In genomic region chr17:42833771-42834422, GRCh38 we compare ENCODE assay signal across 8 cellular contexts. TPM values are rescaled to one million over a fixed set of nuclear protein-coding genes. Genes with fewer than 3 reads are reported as not detected.
A peak's percentile ranks its signal among the peaks of the same experiment; 100 is the strongest.
DNase-seq lines count a peak whose midpoint lies in the region; ATAC-seq, FAIRE-seq and TF ChIP-seq lines count a peak whose summit lies in the region.

No MANE protein-coding gene starts in this region.

- H3K36me3 ChIP-seq in ACC112 (ENCODE audit: insufficient read depth, low read length) (peaks cover 22% of the 10 kb centered on the region), H7 (replicated peaks; ENCODE audit: control insufficient read depth, insufficient read depth, low read length) (peaks cover 25% of the 10 kb centered on the region), hepatocyte (replicated peaks; ENCODE audit: insufficient read depth, low read depth) (no peaks in the 10 kb centered on the region), spleen (peaks cover 0 to 44% (median 39%) of the 10 kb centered on the region in 6 donors)

- CTCF ChIA-PET in activated CD4-positive, alpha-beta memory T cell treated with anti-CD3 and anti-CD28 coated beads, Interleukin-2, amount 10 ng/mL, durations not matched to agents 7 days and 5 days (lab: Charles Lee) = interaction anchor here (2.2 to 4.4 kb wide), 3 partner anchors 11 to 256 kb away, joined by 7 to 48 read pairs (median 9); partner anchors contain the start of genes BECN1, PSMC3IP and RPL27

- WGBS in hepatocyte (ENCODE audit: low lambda C conversion rate, missing lambda C conversion rate) = 6% methylated on average over 18 of the region's 18 CpGs
- WGBS in spleen, 5 donors = 6 to 8% (median 6%) methylated on average over 17 to 18 of the region's 18 CpGs

- H3K4me1 ChIP-seq in ACC112 (ENCODE audit: control insufficient read depth, insufficient read depth, low read length, unreplicated experiment) (peaks cover 19% of the 10 kb centered on the region), hepatocyte (ENCODE audit: insufficient read depth) (peaks cover 6% of the 10 kb centered on the region), spleen (peaks cover 4 to 53% (median 34%) of the 10 kb centered on the region in 6 donors)

- TF ChIP-seq POLR2A in spleen (IDR thresholded peaks at IDR 0.05) (no peak), GM12892 (IDR thresholded peaks at IDR 0.05; ENCODE audit: low read depth, low read length) (no peak)

- H3K27ac ChIP-seq in ACC112 (ENCODE audit: low read depth, low read length) (peak overlapping the region; percentile 74), hepatocyte (peak overlapping the region; percentile 89), spleen (peak overlapping the region; percentile 49 to 91 (median 89))

- peak overlapping the region; percentile 92 for H3K27ac Mint-ChIP-seq in activated CD4-positive, alpha-beta memory T cell treated with anti-CD3 and anti-CD28 coated beads, Interleukin-2, amount 10 ng/mL, durations not matched to agents 7 days and 5 days

- FAIRE-seq in GM12892 (lab: Jason Lieb, UNC) = no peak

- H3K79me2 ChIP-seq in ACC112 (ENCODE audit: control insufficient read depth, insufficient read depth, low read length, unreplicated experiment) (peaks cover 40% of the 10 kb centered on the region), hepatocyte (peaks cover 37% of the 10 kb centered on the region)

- intact Hi-C loops in spleen (cut with DNase I; ENCODE audit: low total_unique reads) = no loop called here

- H3K27me3 Mint-ChIP-seq in activated CD4-positive, alpha-beta memory T cell treated with anti-CD3 and anti-CD28 coated beads, Interleukin-2, amount 10 ng/mL, durations not matched to agents 7 days and 5 days = peaks cover 5% of the 10 kb centered on the region

- DNase-seq in H7 = no peak
- DNase-seq in activated CD4-positive, alpha-beta memory T cell treated with anti-CD3 and anti-CD28 coated beads, Interleukin-2, amount 10 ng/mL, durations not matched to agents 7 days and 5 days = no peak
- peak; percentile 28 for DNase-seq in hepatocyte (ENCODE audit: low spot score)
- no peak for DNase-seq in spleen
- DNase-seq in GM12892 (ENCODE audit: insufficient read length) = no peak
- DNase-seq in SW480 (ENCODE audit: low spot score) = no peak

- no peak for ATAC-seq in GM19328 (IDR thresholded peaks at IDR 0.05; ENCODE audit: unreplicated experiment)

- H3K4me2 ChIP-seq in hepatocyte = peak overlapping the region; percentile 88

- H3K9me2 ChIP-seq in hepatocyte (replicated peaks; ENCODE audit: insufficient read depth) = no peaks in the 10 kb centered on the region

- H3K9me3 Mint-ChIP-seq in activated CD4-positive, alpha-beta memory T cell treated with anti-CD3 and anti-CD28 coated beads, Interleukin-2, amount 10 ng/mL, durations not matched to agents 7 days and 5 days = no peaks in the 10 kb centered on the region

- peak overlapping the region; percentile 94 for H3K4me3 ChIP-seq in ACC112 (ENCODE audit: low read depth, low read length)
- peak overlapping the region; percentile 99 for H3K4me3 ChIP-seq in H7 (ENCODE audit: insufficient read depth, low read depth, low read length)
- peak overlapping the region; percentile 47 for H3K4me3 ChIP-seq in hepatocyte
- peak overlapping the region; percentile 74 to 97 (median 92) for H3K4me3 ChIP-seq in spleen

- H2AFZ ChIP-seq in ACC112 (ENCODE audit: low read length, unreplicated experiment) (peak overlapping the region; percentile 63), hepatocyte (peak overlapping the region; percentile 92)

- H4K20me1 ChIP-seq in hepatocyte (ENCODE audit: insufficient read depth, poor library complexity, severe bottlenecking) = no peaks in the 10 kb centered on the region

- POLR2A ChIA-PET in activated CD4-positive, alpha-beta memory T cell treated with anti-CD3 and anti-CD28 coated beads, Interleukin-2, amount 10 ng/mL, durations not matched to agents 7 days and 5 days (lab: Charles Lee) = interaction anchor here (0.6 to 4.5 kb wide), 21 partner anchors 8 to 1273 kb away, joined by 3 to 59 read pairs (median 4); partner anchors contain the start of genes AOC2, AOC3, BECN1 and CNTD1

- no peak for TF ChIP-seq CTCF in hepatocyte (IDR thresholded peaks at IDR 0.05; ENCODE audit: poor library complexity)
- no peak for TF ChIP-seq CTCF in spleen (IDR thresholded peaks at IDR 0.05 in 8 of 11, conservative IDR thresholded peaks at IDR 0.05 in 3 of 11)

- H3K27me3 ChIP-seq in ACC112 (ENCODE audit: insufficient read depth, low read length) (no peaks in the 10 kb centered on the region), H7 (ENCODE audit: control insufficient read depth, insufficient read depth, low read length) (no peaks in the 10 kb centered on the region), hepatocyte (no peaks in the 10 kb centered on the region), spleen (replicated peaks in 1 of 7) (no peaks in the 10 kb centered on the region)

- H3K36me3 Mint-ChIP-seq in activated CD4-positive, alpha-beta memory T cell treated with anti-CD3 and anti-CD28 coated beads, Interleukin-2, amount 10 ng/mL, durations not matched to agents 7 days and 5 days (ENCODE audit: low read depth) = peaks cover 26% of the 10 kb centered on the region

- H3K9me3 ChIP-seq in hepatocyte (ENCODE audit: low read depth) (no peaks in the 10 kb centered on the region), spleen (no peaks in the 10 kb centered on the region)

- peaks cover 26% of the 10 kb centered on the region for H3K4me1 Mint-ChIP-seq in activated CD4-positive, alpha-beta memory T cell treated with anti-CD3 and anti-CD28 coated beads, Interleukin-2, amount 10 ng/mL, durations not matched to agents 7 days and 5 days

- peak overlapping the region; percentile 89 for H3K4me3 Mint-ChIP-seq in activated CD4-positive, alpha-beta memory T cell treated with anti-CD3 and anti-CD28 coated beads, Interleukin-2, amount 10 ng/mL, durations not matched to agents 7 days and 5 days

RNA-seq across cellular contexts. Expression of gene PSME3, which starts 0.7 kb away (rescaled TPM):
- 113 and 121 TPM in 2 replicates for total RNA-seq in H7 (2014; rRNA removed; shearing (Covaris generic))
- total RNA-seq in activated CD4-positive, alpha-beta memory T cell treated with anti-CD3 and anti-CD28 coated beads, Interleukin-2, amount 10 ng/mL, durations not matched to agents 7 days and 5 days = 100 to 1,000 TPM; 101 to 104 TPM
- total RNA-seq in hepatocyte = 86.4 and 89.0 TPM in 2 replicates
- 99.4 and 99.5 TPM in 2 replicates for polyA plus RNA-seq in hepatocyte
- 10 to 100 TPM; 66.9 to 96.4 (median 77.4) TPM for total RNA-seq in spleen
- polyA plus RNA-seq in spleen = 10 to 100 TPM; 19.1 to 46.0 (median 29.6) TPM
- polyA plus RNA-seq in GM12892 (2012; ENCODE audit: missing spikeins) = 102 TPM

RNA-seq across cellular contexts. Expression of gene BECN1, which starts 9.8 kb away (rescaled TPM):
- 52.4 and 55.6 TPM in 2 replicates for total RNA-seq in H7 (2014; rRNA removed; shearing (Covaris generic))
- 10 to 100 TPM; 95.6 to 96.8 TPM for total RNA-seq in activated CD4-positive, alpha-beta memory T cell treated with anti-CD3 and anti-CD28 coated beads, Interleukin-2, amount 10 ng/mL, durations not matched to agents 7 days and 5 days
- total RNA-seq in hepatocyte (68.7 and 73.4 TPM in 2 replicates), spleen (100 to 1,000 TPM in 2 of 7 donors, 10 to 100 TPM in 5; 76.4 to 113 (median 95.6) TPM)
- polyA plus RNA-seq in hepatocyte (70.4 and 75.2 TPM in 2 replicates), spleen (10 to 100 TPM; 43.0 to 57.8 (median 50.2) TPM)
- polyA plus RNA-seq in GM12892 (2012; ENCODE audit: missing spikeins) = 53.4 TPM

RNA-seq across cellular contexts. Expression of gene AOC2, which starts 10.5 kb away (rescaled TPM):
- total RNA-seq in H7 (2014; rRNA removed; shearing (Covaris generic)) = 1.9 and 6.0 TPM in 2 replicates
- 1 to 10 TPM; 1.0 to 1.1 TPM for total RNA-seq in activated CD4-positive, alpha-beta memory T cell treated with anti-CD3 and anti-CD28 coated beads, Interleukin-2, amount 10 ng/mL, durations not matched to agents 7 days and 5 days
- total RNA-seq in hepatocyte = 0.92 and 1.1 TPM in 2 replicates
- 1.3 and 2.2 TPM in 2 replicates for polyA plus RNA-seq in hepatocyte
- total RNA-seq in spleen = 1 to 10 TPM; 2.3 to 3.6 (median 2.7) TPM
- under 1 TPM; 0.59 to 0.90 (median 0.63) TPM for polyA plus RNA-seq in spleen
- polyA plus RNA-seq in GM12892 (2012; ENCODE audit: missing spikeins) = 0.89 TPM

RNA-seq across cellular contexts. Expression of gene AOC3, which starts 17.1 kb away (rescaled TPM):
- total RNA-seq in H7 (2014; rRNA removed; shearing (Covaris generic)) = 0.31 and 3.5 TPM in 2 replicates
- total RNA-seq in activated CD4-positive, alpha-beta memory T cell treated with anti-CD3 and anti-CD28 coated beads, Interleukin-2, amount 10 ng/mL, durations not matched to agents 7 days and 5 days = under 1 TPM; 0.50 to 0.53 TPM
- total RNA-seq in hepatocyte (1.0 and 1.9 TPM in 2 replicates), spleen (10 to 100 TPM; 14.0 to 32.5 (median 23.5) TPM)
- polyA plus RNA-seq in hepatocyte (2.3 and 2.5 TPM in 2 replicates), spleen (10 to 100 TPM in 2 of 3 donors, 1 to 10 TPM in 1; 7.1 to 14.6 (median 12.3) TPM)
- 0.89 TPM for polyA plus RNA-seq in GM12892 (2012; ENCODE audit: missing spikeins)

RNA-seq across cellular contexts. Expression of gene CNTD1, which starts 35.2 kb away (rescaled TPM):
- 0.17 TPM in 1 of 2 replicates, not detected in the other for total RNA-seq in H7 (2014; rRNA removed; shearing (Covaris generic))
- total RNA-seq in activated CD4-positive, alpha-beta memory T cell treated with anti-CD3 and anti-CD28 coated beads, Interleukin-2, amount 10 ng/mL, durations not matched to agents 7 days and 5 days = not detected
- total RNA-seq in hepatocyte (0.08 and 1.2 TPM in 2 replicates), spleen (not detected)
- polyA plus RNA-seq in hepatocyte (1.5 and 2.4 TPM in 2 replicates), spleen (under 1 TPM; 0.17 to 0.26 (median 0.24) TPM)
- polyA plus RNA-seq in GM12892 (2012; ENCODE audit: missing spikeins) = 1.8 TPM

Comparison
In these comparisons a context has a peak if more than half of its experiments do, and no peak if none do; other contexts are left out.
1. H3K4me3 ChIP-seq: peak in every context shown above with its lines; median percentile 99 in H7; 94 in ACC112; 92 in spleen; 47 in hepatocyte.